Comparison of ENCODE assay signal across 11 cellular contexts in the genomic region with DNA sequence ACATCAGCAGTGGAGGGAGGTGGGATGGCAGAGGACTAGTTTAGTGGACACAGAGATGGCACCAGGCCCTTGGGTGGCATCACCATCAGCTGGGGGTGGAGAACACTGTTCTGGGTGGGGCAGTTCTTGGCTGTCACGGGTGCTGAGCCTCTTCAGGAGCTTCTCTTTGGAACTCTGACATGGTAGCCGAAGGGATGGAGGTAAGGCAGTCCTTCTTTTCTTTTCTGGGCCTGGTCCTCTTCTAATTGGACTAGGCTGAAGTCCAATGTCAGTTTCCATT. TPM values are rescaled to one million over a fixed set of nuclear protein-coding genes. Genes with fewer than 3 reads are reported as not detected.
DNase-seq lines count a peak whose midpoint lies in the region; ATAC-seq and TF ChIP-seq lines count a peak whose summit lies in the region.
"Had no signal": no experiment of that assay in that cellular context is flagged by ENCODE, and none has a peak within 500 bp of the region (broad histone marks: within the 10 kb centered on the region; RNA-seq: fewer than 3 reads in every experiment).

No MANE protein-coding gene starts in this region.

- TF ChIP-seq POLR2A in adrenal gland (IDR thresholded peaks at IDR 0.05) (no peak), right lobe of liver (IDR thresholded peaks at IDR 0.05) (no peak)

- H3K9me3 ChIP-seq in GM23248 (ENCODE audit: low read depth) (no peaks in the 10 kb centered on the region), adrenal gland (replicated peaks in 1 of 3) (no peaks in the 10 kb centered on the region), right lobe of liver (no peaks in the 10 kb centered on the region)

- in situ Hi-C loops in GM23248 (cut with MboI) = no loop called here

- H3K27ac ChIP-seq in GM23248 (peak overlapping the region; percentile 80), adrenal gland (peak overlapping the region in 4 of 5 donors; percentile 20 to 84 (median 52)), right lobe of liver (peak overlapping the region in 2 of 3 donors; percentile 18 to 26)

- peaks cover 22% of the 10 kb centered on the region for H3F3A ChIP-seq in GM23248 (ENCODE audit: insufficient read depth)

- no peaks in the 10 kb centered on the region for H3K27me3 Mint-ChIP-seq in stimulated activated memory B cell treated with anti-CD40 and anti-IgM and Interleukin-4, amounts not matched to agents 10 μg/mL and 1 μg/mL and 100 μg/mL, for 72 hours

- H3K36me3 Mint-ChIP-seq in stimulated activated memory B cell treated with anti-CD40 and anti-IgM and Interleukin-4, amounts not matched to agents 10 μg/mL and 1 μg/mL and 100 μg/mL, for 72 hours = no peaks in the 10 kb centered on the region

- H3K4me1 ChIP-seq in GM23248 (ENCODE audit: insufficient read depth) (peaks cover 41% of the 10 kb centered on the region), adrenal gland (replicated peaks in 1 of 2) (peaks cover 19 to 36% of the 10 kb centered on the region in 2 donors), right lobe of liver (peaks cover 0 to 10% (median 5%) of the 10 kb centered on the region in 4 donors)

- no peaks in the 10 kb centered on the region for H3K27me3 ChIP-seq in GM23248 (replicated peaks; ENCODE audit: insufficient read depth)
- no peaks in the 10 kb centered on the region for H3K27me3 ChIP-seq in adrenal gland
- no peaks in the 10 kb centered on the region for H3K27me3 ChIP-seq in right lobe of liver
- H3K27me3 ChIP-seq in H7 (ENCODE audit: control insufficient read depth, insufficient read depth, low read length) = no peaks in the 10 kb centered on the region; the same call in 1 of the 2 replicates

- H3K4me2 ChIP-seq in GM23248 (ENCODE audit: unreplicated experiment) = peak overlapping the region; percentile 52

- ATAC-seq in right lobe of liver = no peak
- no peak for ATAC-seq in stimulated activated memory B cell treated with anti-CD40 and anti-IgM and Interleukin-4, amounts not matched to agents 10 μg/mL and 1 μg/mL and 100 μg/mL, for 72 hours
- ATAC-seq in GM21825 (IDR thresholded peaks at IDR 0.05; ENCODE audit: unreplicated experiment) = no peak
- no peak for ATAC-seq in GM19328 (IDR thresholded peaks at IDR 0.05; ENCODE audit: unreplicated experiment)
- no peak for ATAC-seq in left lobe of liver
- ATAC-seq: esophagus mucosa had no signal

- H3K9ac ChIP-seq in GM23248 = peak overlapping the region; percentile 67

- no peaks in the 10 kb centered on the region for H4K20me1 ChIP-seq in GM23248 (ENCODE audit: insufficient read depth)

- H3K36me3 ChIP-seq in GM23248 (ENCODE audit: low read depth) (no peaks in the 10 kb centered on the region), adrenal gland (replicated peaks in 1 of 2) (no peaks in the 10 kb centered on the region), right lobe of liver (no peaks in the 10 kb centered on the region), H7 (replicated peaks; ENCODE audit: control insufficient read depth, insufficient read depth, low read length) (no peaks in the 10 kb centered on the region)

- no peaks in the 10 kb centered on the region for H3K9me2 ChIP-seq in GM23248 (ENCODE audit: insufficient read depth)

- H3K27ac Mint-ChIP-seq in stimulated activated memory B cell treated with anti-CD40 and anti-IgM and Interleukin-4, amounts not matched to agents 10 μg/mL and 1 μg/mL and 100 μg/mL, for 72 hours = peak overlapping the region; percentile 88

- DNase-seq in GM23248 (peak; percentile 35), adrenal gland (no peak), right lobe of liver (no peak), H7 (no peak), left lobe of liver (ENCODE audit: low spot score) (no peak)
- DNase-seq: activated naive CD4-positive, alpha-beta T cell treated with Interleukin-2 at 50 U/mL for 16 hours; DND-41 had no signal

- no peak for TF ChIP-seq CTCF in adrenal gland (IDR thresholded peaks at IDR 0.05)
- TF ChIP-seq CTCF in right lobe of liver (IDR thresholded peaks at IDR 0.05) = no peak

- H3K4me3 ChIP-seq in GM23248 (no peak overlapping the region), adrenal gland (no peak overlapping the region), right lobe of liver (no peak overlapping the region), H7 (ENCODE audit: insufficient read depth, low read depth, low read length) (no peak overlapping the region)

- H3K79me2 ChIP-seq in GM23248 (ENCODE audit: insufficient read depth) = no peaks in the 10 kb centered on the region

- peaks cover 45% of the 10 kb centered on the region for H3K4me1 Mint-ChIP-seq in stimulated activated memory B cell treated with anti-CD40 and anti-IgM and Interleukin-4, amounts not matched to agents 10 μg/mL and 1 μg/mL and 100 μg/mL, for 72 hours

- no peaks in the 10 kb centered on the region for H3K9me3 Mint-ChIP-seq in stimulated activated memory B cell treated with anti-CD40 and anti-IgM and Interleukin-4, amounts not matched to agents 10 μg/mL and 1 μg/mL and 100 μg/mL, for 72 hours

- H3K4me3 Mint-ChIP-seq in stimulated activated memory B cell treated with anti-CD40 and anti-IgM and Interleukin-4, amounts not matched to agents 10 μg/mL and 1 μg/mL and 100 μg/mL, for 72 hours = no peak overlapping the region

- intact Hi-C loops in adrenal gland (cut with DNase I) (no loop called here), right lobe of liver (cut with DNase I) (no loop called here)

- 37 to 54% methylated on average over 2 of the region's 2 CpGs for WGBS in GM23248 (ENCODE audit: low coverage in 1 of 2, low lambda C conversion rate in 2 of 2, missing lambda C conversion rate in 2 of 2), 2 experiments
- 79 to 83% (median 82%) methylated on average over 2 of the region's 2 CpGs for WGBS in adrenal gland, 4 donors
- WGBS in right lobe of liver (ENCODE audit: insufficient coverage, low coverage, low lambda C conversion rate, missing lambda C conversion rate) = 75% methylated on average over 1 of the region's 2 CpGs

- H2AFZ ChIP-seq in GM23248 = peak overlapping the region; percentile 74

RNA-seq across cellular contexts. Expression of a gene that starts 8.3 kb away (rescaled TPM):
- total RNA-seq in GM23248 (2014; rRNA removed; shearing (Covaris generic)) = 22.3 and 23.6 TPM in 2 replicates
- polyA plus RNA-seq in GM23248 (2016; fragmentation: Nextera tagmentation; extraction: Ambion mirVana) (32.1 and 34.1 TPM in 2 replicates), adrenal gland (10 to 100 TPM; 29.1 to 37.4 (median 35.3) TPM)
- total RNA-seq in adrenal gland (10 to 100 TPM; 28.1 to 89.9 (median 74.6) TPM), right lobe of liver (10 to 100 TPM; 13.3 to 17.1 (median 15.0) TPM), left lobe of liver (17.5 TPM)
- total RNA-seq in H7 (2014; rRNA removed; shearing (Covaris generic)) = 14.2 TPM in 2 replicates

Comparison
In these comparisons a context has a peak if more than half of its experiments do, and no peak if none do; other contexts are left out.
1. H3K27ac ChIP-seq: peak in every context shown above with its lines; median percentile 80 in GM23248; 52 in adrenal gland; 22 in right lobe of liver.